ENCODE assay signal across 1 cellular context in genomic region chr17:47291242-47291873, GRCh38.
A peak's percentile ranks its signal among the peaks of the same experiment; 100 is the strongest.
TF ChIP-seq lines count a peak whose summit lies in the region.

No MANE protein-coding gene starts in this region.

TF ChIP-seq in HepG2, 621 proteins besides CTCF, POLR2A, EP300 and RAD21 (continued from another document and continues in another):
- TF ChIP-seq KIAA2018 (CRISPR knock-in tag; IDR thresholded peaks at IDR 0.05; ENCODE audit: borderline replicate concordance) (no peak), ATF5 (CRISPR knock-in tag; IDR thresholded peaks at IDR 0.05; ENCODE audit: low read depth) (no peak), ZBTB21 (CRISPR knock-in tag; IDR thresholded peaks at IDR 0.05) (no peak), PLRG1 (conservative IDR thresholded peaks at IDR 0.05) (no peak), MAFK (conservative IDR thresholded peaks at IDR 0.05 in 1 of 2, IDR thresholded peaks at IDR 0.05 in 1 of 2; ENCODE audit: low read length in 2 of 2) (no peak), HNRNPLL (IDR thresholded peaks at IDR 0.05; ENCODE audit: low read depth, low read length, poor library complexity, severe bottlenecking) (no peak), FOXA3 (CRISPR knock-in tag; IDR thresholded peaks at IDR 0.05) (peak; percentile 83), SRSF1 (optimal IDR thresholded peaks at IDR 0.05; ENCODE audit: low read depth, low read length) (no peak), HOXA5 (CRISPR knock-in tag; IDR thresholded peaks at IDR 0.05) (peak; percentile 89), ZNF724P (CRISPR knock-in tag; IDR thresholded peaks at IDR 0.05; ENCODE audit: borderline replicate concordance) (no peak), ZNF513 (CRISPR knock-in tag; conservative IDR thresholded peaks at IDR 0.05) (no peak), SAFB2 (CRISPR knock-in tag; IDR thresholded peaks at IDR 0.05; ENCODE audit: borderline replicate concordance, low read depth) (no peak), RFXANK (CRISPR knock-in tag; IDR thresholded peaks at IDR 0.05) (no peak), ZBTB3 (CRISPR knock-in tag; IDR thresholded peaks at IDR 0.05; ENCODE audit: borderline replicate concordance, low read depth) (no peak), ETS1 (CRISPR knock-in tag; IDR thresholded peaks at IDR 0.05) (no peak), BRCA1 (CRISPR knock-in tag; IDR thresholded peaks at IDR 0.05) (no peak), JUND (CRISPR knock-in tag; IDR thresholded peaks at IDR 0.05) (no peak), MBNL3 (CRISPR knock-in tag; conservative IDR thresholded peaks at IDR 0.05) (no peak), CEBPB (IDR thresholded peaks at IDR 0.05; ENCODE audit: borderline replicate concordance, low read depth, low read length) (peak; percentile 89), HMG20A (CRISPR knock-in tag; IDR thresholded peaks at IDR 0.05; ENCODE audit: borderline replicate concordance) (peak; percentile 66), MEIS2 (CRISPR knock-in tag; IDR thresholded peaks at IDR 0.05) (0 out of 2 replicates have a peak, but pooled peaks have one; percentile 48), ELF1 (CRISPR knock-in tag; IDR thresholded peaks at IDR 0.05) (no peak), ZNF839 (CRISPR knock-in tag; IDR thresholded peaks at IDR 0.05; ENCODE audit: borderline replicate concordance) (no peak), PREB (CRISPR knock-in tag; IDR thresholded peaks at IDR 0.05) (no peak), ERF (CRISPR knock-in tag; IDR thresholded peaks at IDR 0.05) (no peak), ZNF761 (CRISPR knock-in tag; conservative IDR thresholded peaks at IDR 0.05) (no peak), IRF1 (CRISPR knock-in tag; IDR thresholded peaks at IDR 0.05; ENCODE audit: low read depth) (no peak), REXO4 (CRISPR knock-in tag; IDR thresholded peaks at IDR 0.05; ENCODE audit: borderline replicate concordance) (no peak), DMAP1 (CRISPR knock-in tag; IDR thresholded peaks at IDR 0.05) (no peak), AGO1 (IDR thresholded peaks at IDR 0.05; ENCODE audit: low read depth, low read length, poor library complexity, severe bottlenecking) (no peak), ZNF318 (CRISPR knock-in tag; IDR thresholded peaks at IDR 0.05) (no peak), KLF16 (CRISPR knock-in tag; IDR thresholded peaks at IDR 0.05) (peak in 1 of 2 experiments; percentile 15; a peak in 1 of 4 replicates), MED1 (CRISPR knock-in tag; IDR thresholded peaks at IDR 0.05) (peak; percentile 47; the same call in 1 of the 2 replicates), ZFP41 (CRISPR knock-in tag; IDR thresholded peaks at IDR 0.05; ENCODE audit: borderline replicate concordance) (no peak), ZNF253 (CRISPR knock-in tag; IDR thresholded peaks at IDR 0.05; ENCODE audit: borderline replicate concordance) (no peak), STAG1 (CRISPR knock-in tag; IDR thresholded peaks at IDR 0.05) (no peak), FOXP1 (IDR thresholded peaks at IDR 0.05) (0 out of 2 replicates have a peak, but pooled peaks have one; percentile 12), FOXP1 (CRISPR knock-in tag; IDR thresholded peaks at IDR 0.05) (peak; percentile 77; the same call in 1 of the 2 replicates), DDIT3 (CRISPR knock-in tag; IDR thresholded peaks at IDR 0.05) (no peak), SALL1 (CRISPR knock-in tag; IDR thresholded peaks at IDR 0.05) (no peak; the same call in 1 of the 2 replicates), KDM4B (CRISPR knock-in tag; IDR thresholded peaks at IDR 0.05) (no peak), PHF20 (CRISPR knock-in tag; IDR thresholded peaks at IDR 0.05) (no peak), BRD4 (CRISPR knock-in tag; IDR thresholded peaks at IDR 0.05) (no peak)
